ENCODE assay signal across 8 cellular contexts in genomic region chr17:66724581-66725341, GRCh38.
DNase-seq lines count a peak whose midpoint lies in the region; ATAC-seq and TF ChIP-seq lines count a peak whose summit lies in the region.
"Had no signal": no experiment of that assay in that cellular context is flagged by ENCODE, and none has a peak within 500 bp of the region (broad histone marks: within the 10 kb centered on the region; RNA-seq: fewer than 3 reads in every experiment).

No MANE protein-coding gene starts in this region.

- POLR2A ChIA-PET in CD4-positive, alpha-beta T cell (lab: Charles Lee) = no interaction called here

- H3K4me1 Mint-ChIP-seq in CD4-positive, alpha-beta T cell (ENCODE audit: low read depth) = peaks cover 25% of the 10 kb centered on the region

- no peaks in the 10 kb centered on the region for H3K9me3 ChIP-seq in osteoblast (ENCODE audit: low read depth, low read length)
- no peaks in the 10 kb centered on the region for H3K9me3 ChIP-seq in CD4-positive, alpha-beta T cell (ENCODE audit: control insufficient read depth, low read length)

- no peaks in the 10 kb centered on the region for H3K79me2 ChIP-seq in osteoblast (ENCODE audit: insufficient read depth, low read length)

- intact Hi-C loops in dorsolateral prefrontal cortex (cut with DNase I) = no loop called here
- intact Hi-C loops in CD4-positive, alpha-beta T cell (cut with DNase I, micrococcal nuclease) = no loop called here

- H3K27ac ChIP-seq in dorsolateral prefrontal cortex (peak overlapping the region in 47 of 59 donors; percentile 0 to 78 (median 53)), osteoblast (ENCODE audit: low read depth, low read length) (peak overlapping the region; percentile 55)
- no peak overlapping the region for H3K27ac ChIP-seq in CD4-positive, alpha-beta T cell (ENCODE audit: low read depth, low read length)

- ATAC-seq in HG03460 (IDR thresholded peaks at IDR 0.05; ENCODE audit: unreplicated experiment) = no peak
- no peak for ATAC-seq in CD4-positive, alpha-beta T cell (ENCODE audit: poor library complexity)

- peaks cover 27% of the 10 kb centered on the region for H3K36me3 Mint-ChIP-seq in CD4-positive, alpha-beta T cell (ENCODE audit: low read depth)

- H3K4me3 Mint-ChIP-seq in CD4-positive, alpha-beta T cell = no peak overlapping the region

- H3K4me2 ChIP-seq in osteoblast (ENCODE audit: insufficient read depth, low read length) = peak overlapping the region; percentile 52

- no peaks in the 10 kb centered on the region for H3K27me3 Mint-ChIP-seq in CD4-positive, alpha-beta T cell

- H2AFZ ChIP-seq in osteoblast (ENCODE audit: low read length) = no peak overlapping the region

- H4K20me1 ChIP-seq in osteoblast (ENCODE audit: insufficient read depth, low read length) = peaks cover 39% of the 10 kb centered on the region

- TF ChIP-seq CTCF in dorsolateral prefrontal cortex (IDR thresholded peaks at IDR 0.05 in 54 of 56, conservative IDR thresholded peaks at IDR 0.05 in 2 of 56; ENCODE audit: low read depth in 1 of 56, partially characterized antibody in 56 of 56) (no peak), osteoblast (IDR thresholded peaks at IDR 0.05; ENCODE audit: extremely low read depth, low read depth, low read length) (no peak)
- no peak for TF ChIP-seq CTCF in CD4-positive, alpha-beta T cell (IDR thresholded peaks at IDR 0.05)

- no peaks in the 10 kb centered on the region for H3K9me3 Mint-ChIP-seq in CD4-positive, alpha-beta T cell

- H3K27me3 ChIP-seq in dorsolateral prefrontal cortex (no peaks in the 10 kb centered on the region), osteoblast (ENCODE audit: insufficient read depth, low read length) (no peaks in the 10 kb centered on the region)
- H3K27me3 ChIP-seq in CD4-positive, alpha-beta T cell (ENCODE audit: control insufficient read depth, insufficient read depth, low read length) = no peaks in the 10 kb centered on the region

- H3K36me3 ChIP-seq in osteoblast (ENCODE audit: insufficient read depth, low read length) = no peaks in the 10 kb centered on the region

- no peak overlapping the region for H3K27ac Mint-ChIP-seq in CD4-positive, alpha-beta T cell

- CTCF ChIA-PET in CD4-positive, alpha-beta T cell (lab: Charles Lee) = no interaction called here

- peak; percentile 44 for DNase-seq in GM03348 (ENCODE audit: low spot score)
- peak; percentile 32 for DNase-seq in NCI-H2196 treated with DMSO at 0.1 percent for 48 hours (lab: John Stamatoyannopoulos, UW; ENCODE audit: unreplicated experiment)
- DNase-seq in dorsolateral prefrontal cortex = no peak
- peak; percentile 85 for DNase-seq in osteoblast (ENCODE audit: insufficient read length, low spot score, missing footprints)
- DNase-seq in SW480 (ENCODE audit: low spot score) = no peak
- no peak for DNase-seq in CD4-positive, alpha-beta T cell
- DNase-seq: activated CD4-positive, alpha-beta T cell treated with anti-CD3 and anti-CD28 coated beads, Interleukin-2, amount 50 U/mL, for 4 hours had no signal

- peaks cover 17% of the 10 kb centered on the region for H3K4me1 ChIP-seq in osteoblast (ENCODE audit: insufficient read depth, low read length)

- H3K4me3 ChIP-seq in dorsolateral prefrontal cortex = no peak overlapping the region
- no peak overlapping the region for H3K4me3 ChIP-seq in osteoblast (ENCODE audit: insufficient read depth, low read length)

Comparison
In these comparisons a context has a peak if more than half of its experiments do, and no peak if none do; other contexts are left out.
1. DNase-seq: peak in GM03348 (single experiment), NCI-H2196 treated with DMSO at 0.1 percent for 48 hours (single experiment) and osteoblast (single experiment); none in dorsolateral prefrontal cortex (0 of 10), SW480 (single experiment) and CD4-positive, alpha-beta T cell (0 of 10).